In the genomic region with DNA sequence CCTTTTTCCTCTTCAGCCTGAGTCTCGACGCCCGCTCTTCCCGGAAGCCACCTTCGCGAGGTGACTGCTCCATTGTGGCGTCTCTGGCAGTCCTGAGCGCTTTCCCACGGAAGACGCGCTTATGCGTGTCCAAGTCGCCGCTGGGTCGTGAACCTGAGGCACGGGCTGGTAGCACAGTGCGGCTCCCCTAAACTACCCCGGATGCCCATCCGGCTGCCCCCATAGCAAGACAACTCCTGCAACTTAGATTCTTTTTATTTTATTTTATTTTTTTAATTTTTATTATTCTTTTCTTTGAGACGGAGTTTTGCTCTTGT, we compare ENCODE assay signal across 8 cellular contexts. TPM values are rescaled to one million over a fixed set of nuclear protein-coding genes. Genes with fewer than 3 reads are reported as not detected.
A peak's percentile ranks its signal among the peaks of the same experiment; 100 is the strongest.
DNase-seq lines count a peak whose midpoint lies in the region; ATAC-seq lines count a peak whose summit lies in the region.
"Had no signal": no experiment of that assay in that cellular context is flagged by ENCODE, and none has a peak within 500 bp of the region (broad histone marks: within the 10 kb centered on the region; RNA-seq: fewer than 3 reads in every experiment).

No MANE protein-coding gene starts in this region.

- H3K36me3 Mint-ChIP-seq in activated CD4-positive, alpha-beta memory T cell treated with anti-CD3 and anti-CD28 coated beads for 36 hours, result no peaks in the 10 kb centered on the region

- no peak for ATAC-seq in GM21576 (IDR thresholded peaks at IDR 0.05; ENCODE audit: unreplicated experiment)

- peak overlapping the region; percentile 42 for H3K4me3 ChIP-seq in HAP-1
- H3K4me3 ChIP-seq in iPS-11a (ENCODE audit: low read depth, low read length), result peak overlapping the region; percentile 37

- H3K27me3 Mint-ChIP-seq in activated CD4-positive, alpha-beta memory T cell treated with anti-CD3 and anti-CD28 coated beads for 36 hours, result no peaks in the 10 kb centered on the region

- CTCF ChIA-PET in activated CD4-positive, alpha-beta memory T cell treated with anti-CD3 and anti-CD28 coated beads for 36 hours (lab: Charles Lee), result interaction anchor here (1.2 to 3.8 kb wide), 6 partner anchors 10 to 144 kb away, joined by 3 to 23 read pairs (median 8); partner anchors contain the start of genes PRMT7, SLC7A6 and SLC7A6OS

- H3K4me3 Mint-ChIP-seq in activated CD4-positive, alpha-beta memory T cell treated with anti-CD3 and anti-CD28 coated beads for 36 hours, result peak overlapping the region; percentile 91

- H3K4me1 ChIP-seq in HAP-1, result peaks cover 24% of the 10 kb centered on the region

- H3K27me3 ChIP-seq in HAP-1 (ENCODE audit: low read depth), result no peaks in the 10 kb centered on the region

- H3K9me3 ChIP-seq in HAP-1, result no peaks in the 10 kb centered on the region

- intact Hi-C loops in activated CD4-positive, alpha-beta memory T cell treated with anti-CD3 and anti-CD28 coated beads for 36 hours (cut with micrococcal nuclease), result no loop called here

- H3K27ac ChIP-seq in substantia nigra (ENCODE audit: low read depth, low read length, poor library complexity, severe bottlenecking), result peak overlapping the region; percentile 77

- in situ Hi-C loops in HAP-1 (cut with MboI; ENCODE audit: low sequenced_read_pairs), result no loop called here

- POLR2A ChIA-PET in activated CD4-positive, alpha-beta memory T cell treated with anti-CD3 and anti-CD28 coated beads for 36 hours (lab: Charles Lee), result interaction anchor here (0.6 kb wide), 1 partner anchor 152 kb away, joined by 3 read pairs; no protein-coding TSS in a partner anchor

- no peaks in the 10 kb centered on the region for H3K36me3 ChIP-seq in HAP-1 (replicated peaks)

- DNase-seq in HAP-1 (ENCODE audit: low spot score in 2 of 2), result no peak
- DNase-seq in activated CD4-positive, alpha-beta memory T cell treated with anti-CD3 and anti-CD28 coated beads for 36 hours, result no peak
- DNase-seq in substantia nigra (lab: John Stamatoyannopoulos, UW), result no peak
- DNase-seq in OCI-M1 (lab: John Stamatoyannopoulos, UW), result no peak
- no peak for DNase-seq in medulla oblongata (ENCODE audit: extremely low spot score)

- H3K4me1 Mint-ChIP-seq in activated CD4-positive, alpha-beta memory T cell treated with anti-CD3 and anti-CD28 coated beads for 36 hours (ENCODE audit: low read depth), result peaks cover 28% of the 10 kb centered on the region

- H3K9me3 Mint-ChIP-seq in activated CD4-positive, alpha-beta memory T cell treated with anti-CD3 and anti-CD28 coated beads for 36 hours, result no peaks in the 10 kb centered on the region

- H3K27ac Mint-ChIP-seq in activated CD4-positive, alpha-beta memory T cell treated with anti-CD3 and anti-CD28 coated beads for 36 hours, result peak overlapping the region; percentile 86

RNA-seq across cellular contexts. Expression of gene ESRP2, which starts 2.1 kb away (rescaled TPM):
- under 1 TPM; 0.27 to 0.59 TPM for total RNA-seq in activated CD4-positive, alpha-beta memory T cell treated with anti-CD3 and anti-CD28 coated beads for 36 hours
- total RNA-seq: T-helper 2 cell treated with Interferon-gamma antibody and Interleukin-4, amounts not matched to agents 100 ng/mL and 5 ng/mL, for 36 hours had no signal

RNA-seq across cellular contexts. Expression of gene PLA2G15, which starts 7.2 kb away (rescaled TPM):
- 1 to 10 TPM; 8.0 to 8.7 TPM for total RNA-seq in activated CD4-positive, alpha-beta memory T cell treated with anti-CD3 and anti-CD28 coated beads for 36 hours

RNA-seq across cellular contexts. Expression of gene SLC7A6, which starts 26.3 kb away (rescaled TPM):
- total RNA-seq in activated CD4-positive, alpha-beta memory T cell treated with anti-CD3 and anti-CD28 coated beads for 36 hours, result 10 to 100 TPM; 62.8 to 63.8 TPM
